8 cellular contexts compared by ENCODE assay signal in the genomic region with DNA sequence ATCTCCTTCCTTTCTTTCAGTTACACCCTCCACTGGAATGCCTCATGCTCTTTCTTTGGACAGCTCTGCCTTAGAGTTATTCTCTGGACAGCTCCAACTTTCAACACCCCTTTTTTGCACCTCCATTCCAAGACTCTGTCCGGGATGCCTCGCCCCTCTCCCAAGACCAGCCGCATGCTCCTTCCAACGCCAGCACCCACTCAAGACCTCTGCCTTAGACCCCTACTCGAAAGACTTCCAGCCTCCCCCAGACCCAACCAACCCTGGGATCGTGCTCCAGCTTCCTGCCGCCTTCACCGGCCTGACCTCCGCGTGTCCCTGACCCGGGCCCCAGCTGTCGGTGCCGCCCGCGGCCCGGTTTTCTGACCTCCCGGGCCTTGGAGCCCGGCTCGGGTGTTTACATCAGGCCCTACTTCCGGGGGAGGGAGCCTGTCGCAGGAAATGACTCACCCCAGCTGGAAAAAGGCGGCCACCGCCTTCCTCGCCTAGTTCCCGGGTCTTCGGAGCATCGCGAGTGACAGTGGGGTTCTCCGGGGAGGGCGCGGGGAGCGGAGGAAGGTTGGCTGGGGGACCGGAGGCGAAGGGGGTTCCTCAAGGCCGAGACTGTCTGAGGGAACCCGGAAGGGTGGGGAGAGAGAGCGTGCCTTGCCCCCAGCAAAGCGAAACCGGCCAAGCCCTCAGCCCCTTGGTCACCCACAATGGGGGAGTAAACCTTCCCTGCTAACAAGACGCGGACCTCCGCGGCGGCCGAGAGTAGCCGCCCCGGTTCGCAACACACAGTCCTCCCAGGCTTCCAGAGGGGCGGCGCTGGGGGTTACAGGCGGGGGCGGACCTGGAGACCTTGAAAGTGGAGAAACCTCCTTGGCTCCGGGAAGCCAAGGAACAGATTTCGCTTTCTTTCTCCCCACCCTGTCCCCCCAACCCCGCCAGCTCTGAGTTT. TPM values are rescaled to one million over a fixed set of nuclear protein-coding genes. Genes with fewer than 3 reads are reported as not detected.
DNase-seq lines count a peak whose midpoint lies in the region; ATAC-seq and TF ChIP-seq lines count a peak whose summit lies in the region.

A gene (minus strand): TSS at position 399 of the 940 bp plus-strand sequence. CDS start 1,792 bp downstream, outside the sequence.

- no peaks in the 10 kb centered on the region for H3K9me3 Mint-ChIP-seq in neural crest cell

- peak; percentile 73 for ATAC-seq in GM19397 (IDR thresholded peaks at IDR 0.05; ENCODE audit: unreplicated experiment)

- H3K9me3 ChIP-seq in SJCRH30 (replicated peaks) (no peaks in the 10 kb centered on the region), stomach (peaks cover 0 to 2% (median 0%) of the 10 kb centered on the region in 4 donors)

- 1 to 58% (median 5%) methylated on average over 20 to 55 of the region's 55 CpGs for WGBS in stomach, 5 donors

- peak within 1 kb of the TSS; percentile 99 for H3K27ac Mint-ChIP-seq in neural crest cell (ENCODE audit: unreplicated experiment)

- peak in 1 of 4 donors; percentile 50 for TF ChIP-seq POLR2A in stomach (IDR thresholded peaks at IDR 0.05)

- H3K27me3 ChIP-seq in SJCRH30 (no peaks in the 10 kb centered on the region), stomach (no peaks in the 10 kb centered on the region)

- H3K27ac ChIP-seq in SJCRH30 (peak within 1 kb of the TSS; percentile 67), stomach (peak within 1 kb of the TSS; percentile 89 to 97 (median 95))

- DNase-seq in C1 segment of cervical spinal cord (lab: John Stamatoyannopoulos, UW) (peak in 13 of 14 donors; percentile 15 to 79 (median 65)), HuH-7 (ENCODE audit: low spot score) (peak; percentile 97), SJCRH30 (peak; percentile 61 to 62), activated gamma-delta T cell treated with Interleukin-2 at 50 U/mL for 16 hours (peak; percentile 71), fibroblast of villous mesenchyme (ENCODE audit: low read depth) (peak; percentile 69), neural crest cell (ENCODE audit: low read depth, low spot score) (peak; percentile 29), stomach (peak; percentile 73)

- H3K36me3 Mint-ChIP-seq in neural crest cell (ENCODE audit: low read depth) = peaks cover 7% of the 10 kb centered on the region

- TF ChIP-seq CTCF in fibroblast of villous mesenchyme (IDR thresholded peaks at IDR 0.05; ENCODE audit: insufficient read depth, low read depth, low read length) = no peak
- no peak for TF ChIP-seq CTCF in neural crest cell (conservative IDR thresholded peaks at IDR 0.05)
- no peak for TF ChIP-seq CTCF in stomach (IDR thresholded peaks at IDR 0.05)

- peak within 1 kb of the TSS; percentile 65 for H3K4me3 ChIP-seq in SJCRH30
- peak within 1 kb of the TSS; percentile 72 for H3K4me3 ChIP-seq in fibroblast of villous mesenchyme (ENCODE audit: low read depth, low read length)
- H3K4me3 ChIP-seq in stomach = peak within 1 kb of the TSS; percentile 56 to 67 (median 62)

- H3K4me3 Mint-ChIP-seq in neural crest cell = peak within 1 kb of the TSS; percentile 89

- no peaks in the 10 kb centered on the region for H3K27me3 Mint-ChIP-seq in neural crest cell (ENCODE audit: low read depth)

- H3K36me3 ChIP-seq in SJCRH30 (no peaks in the 10 kb centered on the region), stomach (peaks cover 0 to 32% (median 31%) of the 10 kb centered on the region in 4 donors)

- intact Hi-C loops in stomach (cut with DNase I; ENCODE audit: low total_unique reads) = no loop called here

- no peaks in the 10 kb centered on the region for H3K4me1 ChIP-seq in SJCRH30
- peaks cover 0 to 18% (median 11%) of the 10 kb centered on the region in 4 donors for H3K4me1 ChIP-seq in stomach

- peaks cover 9% of the 10 kb centered on the region for H3K4me1 Mint-ChIP-seq in neural crest cell

- TF ChIP-seq EP300 in stomach (IDR thresholded peaks at IDR 0.05) = no peak

RNA-seq across cellular contexts. Expression of the gene that starts here (rescaled TPM):
- 18.0 and 18.1 TPM in 2 replicates for total RNA-seq in SJCRH30 (2014; rRNA removed; shearing (Covaris generic))
- 46.6 and 56.0 TPM in 2 replicates for total RNA-seq in fibroblast of villous mesenchyme
- total RNA-seq in neural crest cell = 29.0 and 29.6 TPM in 2 replicates
- 100 to 1,000 TPM in 2 of 5 donors, 10 to 100 TPM in 3; 12.2 to 209 (median 90.9) TPM for total RNA-seq in stomach
- polyA plus RNA-seq in stomach = 100 to 1,000 TPM in 1 of 3 donors, 10 to 100 TPM in 2; 69.0 to 102 (median 75.3) TPM

Comparison
In these comparisons a context has a peak if more than half of its experiments do, and no peak if none do; other contexts are left out.
1. Peak in every context shown above with its lines: DNase-seq, ATAC-seq, H3K4me3 ChIP-seq and H3K27ac ChIP-seq.
2. DNase-seq: peak in every context shown above with its lines; median percentile 97 in HuH-7; 73 in stomach; 71 in activated gamma-delta T cell treated with Interleukin-2 at 50 U/mL for 16 hours; 69 in fibroblast of villous mesenchyme; 65 in C1 segment of cervical spinal cord; 62 in SJCRH30; 29 in neural crest cell.